ENCODE assay signal across 1 cellular context in genomic region chr7:156919132-156919713, GRCh38.
A peak's percentile ranks its signal among the peaks of the same experiment; 100 is the strongest.
TF ChIP-seq lines count a peak whose summit lies in the region.

No MANE protein-coding gene starts in this region.

TF ChIP-seq in HepG2, 621 proteins besides CTCF, POLR2A, EP300 and RAD21 (continued from another document):
- TF ChIP-seq ZNF260 (CRISPR knock-in tag; IDR thresholded peaks at IDR 0.05; ENCODE audit: borderline replicate concordance, low read depth) (no peak), ZFX (CRISPR knock-in tag; IDR thresholded peaks at IDR 0.05; ENCODE audit: low read depth) (peak; percentile 32; the same call in 1 of the 2 replicates), HOXA3 (CRISPR knock-in tag; IDR thresholded peaks at IDR 0.05) (peak; percentile 74; the same call in 1 of the 2 replicates), MAF1 (CRISPR knock-in tag; IDR thresholded peaks at IDR 0.05; ENCODE audit: borderline replicate concordance) (no peak), HNF4G (IDR thresholded peaks at IDR 0.05; ENCODE audit: borderline replicate concordance, low read depth, low read length) (no peak), HNF4G (CRISPR knock-in tag; IDR thresholded peaks at IDR 0.05; ENCODE audit: borderline replicate concordance, low read depth) (no peak), ZGPAT (CRISPR knock-in tag; IDR thresholded peaks at IDR 0.05) (no peak), TP53 (CRISPR knock-in tag; conservative IDR thresholded peaks at IDR 0.05) (no peak), FOXJ3 (CRISPR knock-in tag; IDR thresholded peaks at IDR 0.05; ENCODE audit: borderline replicate concordance) (no peak), NFYC (CRISPR knock-in tag; IDR thresholded peaks at IDR 0.05) (no peak), ZNF44 (CRISPR knock-in tag; IDR thresholded peaks at IDR 0.05) (no peak), ZNF639 (CRISPR knock-in tag; conservative IDR thresholded peaks at IDR 0.05) (no peak), THAP9 (CRISPR knock-in tag; IDR thresholded peaks at IDR 0.05; ENCODE audit: borderline replicate concordance) (no peak), ZNF710 (CRISPR knock-in tag; IDR thresholded peaks at IDR 0.05; ENCODE audit: borderline replicate concordance) (peak; percentile 31; the same call in 1 of the 2 replicates), FOXP1 (IDR thresholded peaks at IDR 0.05) (no peak), FOXP1 (CRISPR knock-in tag; IDR thresholded peaks at IDR 0.05) (peak; percentile 41; the same call in 1 of the 2 replicates), HDAC2 (CRISPR knock-in tag; IDR thresholded peaks at IDR 0.05) (0 out of 2 replicates have a peak, but pooled peaks have one; percentile 47), MIER3 (CRISPR knock-in tag; IDR thresholded peaks at IDR 0.05; ENCODE audit: borderline replicate concordance) (no peak), ZNF362 (CRISPR knock-in tag; IDR thresholded peaks at IDR 0.05; ENCODE audit: borderline replicate concordance) (no peak), ZBTB25 (CRISPR knock-in tag; IDR thresholded peaks at IDR 0.05) (no peak), MATR3 (CRISPR knock-in tag; IDR thresholded peaks at IDR 0.05) (no peak), SRSF9 (IDR thresholded peaks at IDR 0.05; ENCODE audit: borderline replicate concordance, insufficient read depth, low read depth, low read length, poor library complexity, severe bottlenecking) (no peak), KLF9 (CRISPR knock-in tag; IDR thresholded peaks at IDR 0.05; ENCODE audit: low read depth) (no peak), ZHX1 (CRISPR knock-in tag; IDR thresholded peaks at IDR 0.05; ENCODE audit: low read depth) (peak; percentile 75), SOX13 (IDR thresholded peaks at IDR 0.05) (no peak), SOX13 (CRISPR knock-in tag; conservative IDR thresholded peaks at IDR 0.05 in 1 of 2, IDR thresholded peaks at IDR 0.05 in 1 of 2) (0 out of 4 replicates have a peak, but pooled peaks of 1 of the 2 experiments have one; percentile 6), SALL1 (CRISPR knock-in tag; IDR thresholded peaks at IDR 0.05) (peak; percentile 34; the same call in 1 of the 2 replicates), HNRNPH1 (optimal IDR thresholded peaks at IDR 0.05; ENCODE audit: low read depth, low read length) (no peak), ZNF570 (CRISPR knock-in tag; IDR thresholded peaks at IDR 0.05; ENCODE audit: borderline replicate concordance) (no peak), ZNF3 (CRISPR knock-in tag; IDR thresholded peaks at IDR 0.05) (no peak), ZNF777 (CRISPR knock-in tag; IDR thresholded peaks at IDR 0.05) (no peak), TEAD3 (CRISPR knock-in tag; optimal IDR thresholded peaks at IDR 0.05; ENCODE audit: borderline replicate concordance) (peak; percentile 20), ZFP62 (CRISPR knock-in tag; IDR thresholded peaks at IDR 0.05) (no peak)
- TF ChIP-seq, protein P1, sequence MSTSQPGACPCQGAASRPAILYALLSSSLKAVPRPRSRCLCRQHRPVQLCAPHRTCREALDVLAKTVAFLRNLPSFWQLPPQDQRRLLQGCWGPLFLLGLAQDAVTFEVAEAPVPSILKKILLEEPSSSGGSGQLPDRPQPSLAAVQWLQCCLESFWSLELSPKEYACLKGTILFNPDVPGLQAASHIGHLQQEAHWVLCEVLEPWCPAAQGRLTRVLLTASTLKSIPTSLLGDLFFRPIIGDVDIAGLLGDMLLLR (CRISPR knock-in tag; IDR thresholded peaks at IDR 0.05) = no peak
- TF ChIP-seq, protein P2, sequence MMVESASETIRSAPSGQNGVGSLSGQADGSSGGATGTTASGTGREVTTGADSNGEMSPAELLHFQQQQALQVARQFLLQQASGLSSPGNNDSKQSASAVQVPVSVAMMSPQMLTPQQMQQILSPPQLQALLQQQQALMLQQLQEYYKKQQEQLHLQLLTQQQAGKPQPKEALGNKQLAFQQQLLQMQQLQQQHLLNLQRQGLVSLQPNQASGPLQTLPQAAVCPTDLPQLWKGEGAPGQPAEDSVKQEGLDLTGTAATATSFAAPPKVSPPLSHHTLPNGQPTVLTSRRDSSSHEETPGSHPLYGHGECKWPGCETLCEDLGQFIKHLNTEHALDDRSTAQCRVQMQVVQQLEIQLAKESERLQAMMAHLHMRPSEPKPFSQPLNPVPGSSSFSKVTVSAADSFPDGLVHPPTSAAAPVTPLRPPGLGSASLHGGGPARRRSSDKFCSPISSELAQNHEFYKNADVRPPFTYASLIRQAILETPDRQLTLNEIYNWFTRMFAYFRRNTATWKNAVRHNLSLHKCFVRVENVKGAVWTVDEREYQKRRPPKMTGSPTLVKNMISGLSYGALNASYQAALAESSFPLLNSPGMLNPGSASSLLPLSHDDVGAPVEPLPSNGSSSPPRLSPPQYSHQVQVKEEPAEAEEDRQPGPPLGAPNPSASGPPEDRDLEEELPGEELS (CRISPR knock-in tag; IDR thresholded peaks at IDR 0.05) = peak; percentile 54
